Comparison of ENCODE assay signal across 6 cellular contexts in genomic region chr10:129839285-129840195, GRCh38.
"Had no signal": no experiment of that assay in that cellular context is flagged by ENCODE, and none has a peak within 500 bp of the region (broad histone marks: within the 10 kb centered on the region; RNA-seq: fewer than 3 reads in every experiment).

No MANE protein-coding gene starts in this region.

- H3K9me3 Mint-ChIP-seq: GM23338, H9, IgD-negative memory B cell had no signal

- H3K4me2 ChIP-seq: GM23338 had no signal

- DNase-seq: H9, HCEC 1CT had no signal

- H3K4me3 Mint-ChIP-seq: GM23338, H9 had no signal

- H3K4me1 Mint-ChIP-seq: IgD-negative memory B cell had no signal

- H3K27me3 Mint-ChIP-seq: IgD-negative memory B cell had no signal

- H3K4me3 ChIP-seq: GM23338 had no signal

- ATAC-seq: GM23338, HepG2 had no signal

- H2AFZ ChIP-seq: GM23338 had no signal

- H3K27ac Mint-ChIP-seq: GM23338, H9, IgD-negative memory B cell had no signal

- H3K27ac ChIP-seq: HL-60 had no signal
